ENCODE assay signal across 27 cellular contexts in genomic region chr3:100163787-100164186, GRCh38. TPM values are rescaled to one million over a fixed set of nuclear protein-coding genes. Genes with fewer than 3 reads are reported as not detected.
DNase-seq lines count a peak whose midpoint lies in the region; ATAC-seq and TF ChIP-seq lines count a peak whose summit lies in the region.
"Had no signal": no experiment of that assay in that cellular context is flagged by ENCODE, and none has a peak within 500 bp of the region (broad histone marks: within the 10 kb centered on the region; RNA-seq: fewer than 3 reads in every experiment).

No MANE protein-coding gene starts in this region.

- WGBS in psoas muscle, 3 donors = 11 to 17% (median 14%) methylated on average over 2 of the region's 2 CpGs
- WGBS in suprapubic skin = 69% methylated on average over 2 of the region's 2 CpGs

- TF ChIP-seq CTCF in psoas muscle (IDR thresholded peaks at IDR 0.05) (no peak), uterus (IDR thresholded peaks at IDR 0.05) (no peak), suprapubic skin (IDR thresholded peaks at IDR 0.05) (no peak)

- no peaks in the 10 kb centered on the region for H3K9me3 ChIP-seq in psoas muscle
- H3K9me3 ChIP-seq in uterus = no peaks in the 10 kb centered on the region
- H3K9me3 ChIP-seq in suprapubic skin = no peaks in the 10 kb centered on the region
- H3K9me3 ChIP-seq: colonic mucosa, spleen had no signal

- ATAC-seq in Right ventricle myocardium inferior (peak; percentile 74), left cardiac atrium (peak; percentile 59 to 83), psoas muscle (peak in 1 of 4 donors; percentile 35), GM21360 (IDR thresholded peaks at IDR 0.05; ENCODE audit: unreplicated experiment) (no peak)
- ATAC-seq: effector memory CD8-positive, alpha-beta T cell; esophagus mucosa; left colon had no signal

- peaks cover 69% of the 10 kb centered on the region for H3K4me1 ChIP-seq in psoas muscle
- H3K4me1 ChIP-seq in uterus = no peaks in the 10 kb centered on the region
- peaks cover 12% of the 10 kb centered on the region for H3K4me1 ChIP-seq in suprapubic skin
- H3K4me1 ChIP-seq: colonic mucosa had no signal

- TF ChIP-seq POLR2A in uterus (IDR thresholded peaks at IDR 0.05) = no peak
- TF ChIP-seq POLR2A in suprapubic skin (IDR thresholded peaks at IDR 0.05) = no peak

- H3K36me3 ChIP-seq in psoas muscle (ENCODE audit: insufficient read depth in 1 of 2, low read depth in 1 of 2) = no peaks in the 10 kb centered on the region
- H3K36me3 ChIP-seq in uterus = no peaks in the 10 kb centered on the region
- peaks cover 3% of the 10 kb centered on the region for H3K36me3 ChIP-seq in suprapubic skin
- H3K36me3 ChIP-seq: colonic mucosa had no signal

- no peak for TF ChIP-seq EP300 in suprapubic skin (IDR thresholded peaks at IDR 0.05)

- H3K4me3 ChIP-seq in psoas muscle = no peak overlapping the region
- H3K4me3 ChIP-seq in uterus = no peak overlapping the region
- H3K4me3 ChIP-seq in suprapubic skin = no peak overlapping the region
- H3K4me3 ChIP-seq: colonic mucosa, spleen had no signal

- DNase-seq in Right ventricle myocardium inferior (ENCODE audit: missing footprints) (no peak), cardiac septum (ENCODE audit: low spot score) (no peak), left cardiac atrium (no peak), psoas muscle (no peak), uterus (no peak), suprapubic skin (ENCODE audit: low spot score in 2 of 2) (no peak)
- DNase-seq in activated CD4-positive, CD25-positive, alpha-beta regulatory T cell treated with anti-CD3 and anti-CD28 coated beads, Interleukin-2, amount 50 U/mL, for 72 hours = no peak
- DNase-seq: 8988T; activated CD4-positive, alpha-beta memory T cell treated with anti-CD3 and anti-CD28 coated beads, Interleukin-2, amount 10 ng/mL, durations not matched to agents 7 days and 5 days; activated CD8-positive, alpha-beta memory T cell treated with anti-CD3 and anti-CD28 coated beads, Interleukin-2, amount 50 U/mL, for 48 hours; activated naive CD4-positive, alpha-beta T cell treated with anti-CD3 and anti-CD28 coated beads, Interleukin-2, amount 10 ng/mL, durations not matched to agents 7 days and 5 days; amniotic stem cell; colonic mucosa; effector memory CD8-positive, alpha-beta T cell; left colon; mesendoderm; naive B cell; NCI-H1417 treated with DMSO at 0.1 percent for 48 hours; NCI-H2081 treated with DMSO at 0.1 percent for 48 hours; NCI-H226; spleen; T-helper 1 cell had no signal

- H3K27ac ChIP-seq in psoas muscle (peak overlapping the region; percentile 63), uterus (peak overlapping the region; percentile 2 to 56), suprapubic skin (no peak overlapping the region)
- H3K27ac ChIP-seq: colonic mucosa, KMS-11 had no signal

- no peaks in the 10 kb centered on the region for H3K27me3 ChIP-seq in psoas muscle (ENCODE audit: insufficient read depth in 3 of 3, low read length in 2 of 3)
- H3K27me3 ChIP-seq in uterus = no peaks in the 10 kb centered on the region
- no peaks in the 10 kb centered on the region for H3K27me3 ChIP-seq in suprapubic skin
- H3K27me3 ChIP-seq: colonic mucosa, spleen had no signal

- intact Hi-C loops in Right ventricle myocardium inferior (cut with DNase I) (loop anchor here (5.0 kb wide), 1 partner anchor 94 kb away; no protein-coding TSS in a partner anchor), cardiac septum (cut with DNase I) (loop anchor here (5.0 kb wide), 1 partner anchor 89 kb away; no protein-coding TSS in a partner anchor), left cardiac atrium (cut with DNase I) (no loop called here), psoas muscle (cut with DNase I) (no loop called here), uterus (cut with DNase I; ENCODE audit: low total_unique reads) (no loop called here)

RNA-seq across cellular contexts. Expression of gene FILIP1L, which starts 49.5 kb away (rescaled TPM):
- total RNA-seq in Right ventricle myocardium inferior = 41.3 TPM
- 120 TPM for total RNA-seq in cardiac septum
- total RNA-seq in left cardiac atrium = 10 to 100 TPM; 77.0 to 86.6 TPM
- total RNA-seq in psoas muscle = 100 to 1,000 TPM in 3 of 4 donors, 10 to 100 TPM in 1; 78.5 to 274 (median 138) TPM
- 10 to 100 TPM in 2 of 3 donors, 1 to 10 TPM in 1; 9.2 to 28.0 (median 15.5) TPM for polyA plus RNA-seq in psoas muscle
- total RNA-seq in uterus = 10 to 100 TPM; 48.5 to 99.1 (median 66.3) TPM
- total RNA-seq in suprapubic skin = 10 to 100 TPM; 14.0 to 19.9 (median 15.9) TPM
- total RNA-seq: RPMI7951, SK-MEL-5 had no signal

Comparison
In these comparisons a context has a peak if more than half of its experiments do, and no peak if none do; other contexts are left out.
1. intact Hi-C loops: an anchor here in Right ventricle myocardium inferior (5.0 kb wide) and cardiac septum (5.0 kb wide); none called in left cardiac atrium, psoas muscle and uterus.